2 cellular contexts compared by ENCODE assay signal in the genomic region with DNA sequence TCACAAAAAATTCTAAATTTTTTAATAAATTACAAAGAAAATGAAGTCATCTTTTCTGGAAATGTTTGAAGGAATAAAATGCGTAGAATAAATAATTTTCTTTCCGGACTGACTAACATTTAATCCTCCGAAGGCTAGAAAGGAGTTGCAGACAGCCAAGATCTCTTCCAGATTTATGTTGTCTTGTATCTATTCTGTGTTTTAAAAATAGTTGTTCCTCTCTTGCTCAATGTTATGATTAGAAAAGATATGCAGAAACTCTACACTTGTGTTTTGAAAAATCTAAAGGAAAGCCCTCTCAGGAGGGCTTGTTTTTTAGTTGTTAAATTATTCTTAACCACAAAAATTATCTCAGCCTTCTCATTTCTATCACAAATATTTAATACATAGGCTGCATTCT.
TF ChIP-seq lines count a peak whose summit lies in the region.

No MANE protein-coding gene starts in this region.

TF ChIP-seq in SK-N-SH, 30 proteins besides CTCF, POLR2A, EP300 and RAD21 (continued from another document):
- TF ChIP-seq, protein P1, sequence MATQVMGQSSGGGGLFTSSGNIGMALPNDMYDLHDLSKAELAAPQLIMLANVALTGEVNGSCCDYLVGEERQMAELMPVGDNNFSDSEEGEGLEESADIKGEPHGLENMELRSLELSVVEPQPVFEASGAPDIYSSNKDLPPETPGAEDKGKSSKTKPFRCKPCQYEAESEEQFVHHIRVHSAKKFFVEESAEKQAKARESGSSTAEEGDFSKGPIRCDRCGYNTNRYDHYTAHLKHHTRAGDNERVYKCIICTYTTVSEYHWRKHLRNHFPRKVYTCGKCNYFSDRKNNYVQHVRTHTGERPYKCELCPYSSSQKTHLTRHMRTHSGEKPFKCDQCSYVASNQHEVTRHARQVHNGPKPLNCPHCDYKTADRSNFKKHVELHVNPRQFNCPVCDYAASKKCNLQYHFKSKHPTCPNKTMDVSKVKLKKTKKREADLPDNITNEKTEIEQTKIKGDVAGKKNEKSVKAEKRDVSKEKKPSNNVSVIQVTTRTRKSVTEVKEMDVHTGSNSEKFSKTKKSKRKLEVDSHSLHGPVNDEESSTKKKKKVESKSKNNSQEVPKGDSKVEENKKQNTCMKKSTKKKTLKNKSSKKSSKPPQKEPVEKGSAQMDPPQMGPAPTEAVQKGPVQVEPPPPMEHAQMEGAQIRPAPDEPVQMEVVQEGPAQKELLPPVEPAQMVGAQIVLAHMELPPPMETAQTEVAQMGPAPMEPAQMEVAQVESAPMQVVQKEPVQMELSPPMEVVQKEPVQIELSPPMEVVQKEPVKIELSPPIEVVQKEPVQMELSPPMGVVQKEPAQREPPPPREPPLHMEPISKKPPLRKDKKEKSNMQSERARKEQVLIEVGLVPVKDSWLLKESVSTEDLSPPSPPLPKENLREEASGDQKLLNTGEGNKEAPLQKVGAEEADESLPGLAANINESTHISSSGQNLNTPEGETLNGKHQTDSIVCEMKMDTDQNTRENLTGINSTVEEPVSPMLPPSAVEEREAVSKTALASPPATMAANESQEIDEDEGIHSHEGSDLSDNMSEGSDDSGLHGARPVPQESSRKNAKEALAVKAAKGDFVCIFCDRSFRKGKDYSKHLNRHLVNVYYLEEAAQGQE (IDR thresholded peaks at IDR 0.05; ENCODE audit: low read depth, low read length): no peak
- no peak for TF ChIP-seq TCF12 (IDR thresholded peaks at IDR 0.05)
- no peak for TF ChIP-seq RXRA (IDR thresholded peaks at IDR 0.05; ENCODE audit: borderline replicate concordance, low read depth)
- TF ChIP-seq, protein P2, sequence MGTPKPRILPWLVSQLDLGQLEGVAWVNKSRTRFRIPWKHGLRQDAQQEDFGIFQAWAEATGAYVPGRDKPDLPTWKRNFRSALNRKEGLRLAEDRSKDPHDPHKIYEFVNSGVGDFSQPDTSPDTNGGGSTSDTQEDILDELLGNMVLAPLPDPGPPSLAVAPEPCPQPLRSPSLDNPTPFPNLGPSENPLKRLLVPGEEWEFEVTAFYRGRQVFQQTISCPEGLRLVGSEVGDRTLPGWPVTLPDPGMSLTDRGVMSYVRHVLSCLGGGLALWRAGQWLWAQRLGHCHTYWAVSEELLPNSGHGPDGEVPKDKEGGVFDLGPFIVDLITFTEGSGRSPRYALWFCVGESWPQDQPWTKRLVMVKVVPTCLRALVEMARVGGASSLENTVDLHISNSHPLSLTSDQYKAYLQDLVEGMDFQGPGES (IDR thresholded peaks at IDR 0.05; ENCODE audit: low read depth, low read length): no peak
- no peak for TF ChIP-seq SIN3A (IDR thresholded peaks at IDR 0.05; ENCODE audit: borderline replicate concordance, low read depth, low read length)
- no peak for TF ChIP-seq TEAD4 (IDR thresholded peaks at IDR 0.05; ENCODE audit: borderline replicate concordance, insufficient read depth)
- TF ChIP-seq GATA2 (CRISPR knock-in tag; IDR thresholded peaks at IDR 0.05): no peak
- TF ChIP-seq, protein P3, sequence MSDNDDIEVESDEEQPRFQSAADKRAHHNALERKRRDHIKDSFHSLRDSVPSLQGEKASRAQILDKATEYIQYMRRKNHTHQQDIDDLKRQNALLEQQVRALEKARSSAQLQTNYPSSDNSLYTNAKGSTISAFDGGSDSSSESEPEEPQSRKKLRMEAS (IDR thresholded peaks at IDR 0.05; ENCODE audit: low read depth): no peak
- TF ChIP-seq YY1 (IDR thresholded peaks at IDR 0.05; ENCODE audit: low read depth): no peak
- TF ChIP-seq, protein P4, sequence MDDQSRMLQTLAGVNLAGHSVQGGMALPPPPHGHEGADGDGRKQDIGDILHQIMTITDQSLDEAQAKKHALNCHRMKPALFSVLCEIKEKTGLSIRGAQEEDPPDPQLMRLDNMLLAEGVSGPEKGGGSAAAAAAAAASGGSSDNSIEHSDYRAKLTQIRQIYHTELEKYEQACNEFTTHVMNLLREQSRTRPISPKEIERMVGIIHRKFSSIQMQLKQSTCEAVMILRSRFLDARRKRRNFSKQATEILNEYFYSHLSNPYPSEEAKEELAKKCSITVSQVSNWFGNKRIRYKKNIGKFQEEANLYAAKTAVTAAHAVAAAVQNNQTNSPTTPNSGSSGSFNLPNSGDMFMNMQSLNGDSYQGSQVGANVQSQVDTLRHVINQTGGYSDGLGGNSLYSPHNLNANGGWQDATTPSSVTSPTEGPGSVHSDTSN (IDR thresholded peaks at IDR 0.05): no peak
- TF ChIP-seq ELF1 (IDR thresholded peaks at IDR 0.05): no peak

TF ChIP-seq in SK-N-SH treated with all-trans-retinoic acid at 6 μM for 48 hours, 23 proteins besides CTCF, POLR2A, EP300 and RAD21 (continued from another document):
- TF ChIP-seq, protein P5, sequence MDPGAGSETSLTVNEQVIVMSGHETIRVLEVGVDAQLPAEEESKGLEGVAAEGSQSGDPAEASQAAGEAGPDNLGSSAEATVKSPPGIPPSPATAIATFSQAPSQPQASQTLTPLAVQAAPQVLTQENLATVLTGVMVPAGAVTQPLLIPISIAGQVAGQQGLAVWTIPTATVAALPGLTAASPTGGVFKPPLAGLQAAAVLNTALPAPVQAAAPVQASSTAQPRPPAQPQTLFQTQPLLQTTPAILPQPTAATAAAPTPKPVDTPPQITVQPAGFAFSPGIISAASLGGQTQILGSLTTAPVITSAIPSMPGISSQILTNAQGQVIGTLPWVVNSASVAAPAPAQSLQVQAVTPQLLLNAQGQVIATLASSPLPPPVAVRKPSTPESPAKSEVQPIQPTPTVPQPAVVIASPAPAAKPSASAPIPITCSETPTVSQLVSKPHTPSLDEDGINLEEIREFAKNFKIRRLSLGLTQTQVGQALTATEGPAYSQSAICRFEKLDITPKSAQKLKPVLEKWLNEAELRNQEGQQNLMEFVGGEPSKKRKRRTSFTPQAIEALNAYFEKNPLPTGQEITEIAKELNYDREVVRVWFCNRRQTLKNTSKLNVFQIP (CRISPR knock-in tag; IDR thresholded peaks at IDR 0.05; ENCODE audit: borderline replicate concordance, low read depth): no peak
